Comparison of ENCODE assay signal across 8 cellular contexts in genomic region chr4:16226816-16227461, GRCh38. TPM values are rescaled to one million over a fixed set of nuclear protein-coding genes. Genes with fewer than 3 reads are reported as not detected.
A peak's percentile ranks its signal among the peaks of the same experiment; 100 is the strongest.
DNase-seq lines count a peak whose midpoint lies in the region; ATAC-seq and TF ChIP-seq lines count a peak whose summit lies in the region.

No MANE protein-coding gene starts in this region.

- no peaks in the 10 kb centered on the region for H3K27me3 ChIP-seq in breast epithelium

- peak; percentile 64 for DNase-seq in Caki2 (ENCODE audit: low read depth)
- peak; percentile 29 for DNase-seq in HT1080 (ENCODE audit: low read depth)
- DNase-seq in UCSD-AML1 (lab: John Stamatoyannopoulos, UW; ENCODE audit: unreplicated experiment) = peak; percentile 61
- DNase-seq in breast epithelium (ENCODE audit: low spot score in 2 of 2) = peak; percentile 48 to 62
- peak; percentile 61 for DNase-seq in inferior parietal cortex (ENCODE audit: extremely low spot score)
- DNase-seq in stimulated activated CD4-positive, alpha-beta T cell treated with anti-CD3 and anti-CD28 coated beads, Interleukin-12 subunit alpha, Interleukin-12 subunit beta, amount 100 ng/mL, for 24 hours (ENCODE audit: low read depth in 2 of 2) = peak; percentile 7 to 24
- no peak for DNase-seq in GOT3 (lab: John Stamatoyannopoulos, UW)

- peak overlapping the region; percentile 95 to 99 for H3K27ac ChIP-seq in breast epithelium

- no peak for TF ChIP-seq POLR2A in breast epithelium (IDR thresholded peaks at IDR 0.05)

- no peaks in the 10 kb centered on the region for H3K36me3 ChIP-seq in breast epithelium

- no peaks in the 10 kb centered on the region for H3K9me3 ChIP-seq in breast epithelium

- peak overlapping the region; percentile 79 to 89 (median 86) for H3K4me3 ChIP-seq in breast epithelium

- in situ Hi-C loops in Caki2 (cut with HindIII; ENCODE audit: low pct_unique_long_range_greater_than_20kb, low sequenced_read_pairs) = no loop called here

- H3K4me1 ChIP-seq in breast epithelium = peaks cover 0 to 12% of the 10 kb centered on the region in 2 donors

- ATAC-seq in GM21381 (IDR thresholded peaks at IDR 0.05; ENCODE audit: unreplicated experiment) = peak; percentile 35

- intact Hi-C loops in breast epithelium (cut with DNase I; ENCODE audit: low total_unique reads) = no loop called here

- no peak for TF ChIP-seq CTCF in breast epithelium (IDR thresholded peaks at IDR 0.05)

RNA-seq across cellular contexts. Expression of gene TAPT1, which starts 0.7 kb away (rescaled TPM):
- total RNA-seq in Caki2 (2014; rRNA removed; shearing (Covaris generic); ENCODE audit: low replicate concordance) = 8.2 and 14.7 TPM in 2 replicates
- 5.7 and 9.2 TPM in 2 replicates for total RNA-seq in HT1080 (2014; rRNA removed; shearing (Covaris generic))
- polyA plus RNA-seq in HT1080 (2015; cell fraction: cytosol; rRNA removed) = 8.7 and 10.4 TPM in 2 replicates
- 20.9 and 32.6 TPM in 2 replicates for polyA plus RNA-seq in HT1080 (2015; cell fraction: nucleus; rRNA removed)
- total RNA-seq in breast epithelium = 10 to 100 TPM; 39.7 to 52.5 (median 43.0) TPM
